In the genomic region with DNA sequence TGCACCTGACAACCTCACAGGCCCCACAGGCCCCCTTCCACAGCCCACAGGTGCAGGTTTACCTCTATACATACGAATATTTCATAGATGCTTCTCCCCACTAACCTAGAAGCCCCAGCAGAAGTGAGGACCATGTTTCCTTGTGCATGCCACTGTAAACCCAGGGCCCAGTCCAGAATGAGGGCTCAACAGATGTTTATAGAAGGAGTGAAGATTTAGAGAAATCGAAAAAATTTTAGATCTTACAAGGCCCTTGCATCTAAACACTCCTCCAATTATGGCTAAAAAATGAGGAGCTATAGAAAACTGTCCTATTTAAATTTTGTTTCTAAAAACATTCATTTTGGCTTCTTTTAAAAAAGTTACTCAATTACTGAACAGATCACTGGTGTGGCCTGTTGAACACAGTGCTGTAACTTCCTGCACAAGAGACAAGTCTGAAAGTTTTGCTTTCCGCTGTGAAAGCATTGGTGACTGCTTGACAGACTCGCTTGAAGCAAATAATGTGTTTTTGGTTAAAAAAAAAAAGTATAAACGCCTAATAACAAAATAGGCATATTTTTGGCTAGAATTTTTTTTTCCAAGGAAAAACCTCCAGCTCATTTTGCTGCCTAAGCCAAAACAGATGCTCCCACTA, we compare ENCODE assay signal across 8 cellular contexts. TPM values are rescaled to one million over a fixed set of nuclear protein-coding genes. Genes with fewer than 3 reads are reported as not detected.
A peak's percentile ranks its signal among the peaks of the same experiment; 100 is the strongest.
DNase-seq lines count a peak whose midpoint lies in the region; ATAC-seq, FAIRE-seq and TF ChIP-seq lines count a peak whose summit lies in the region.

No MANE protein-coding gene starts in this region.

- H3K9me3 ChIP-seq in gastroesophageal sphincter (no peaks in the 10 kb centered on the region), skeletal muscle tissue (ENCODE audit: control insufficient read depth in 3 of 3, low read length in 3 of 3) (no peaks in the 10 kb centered on the region)

- peak; percentile 26 for ATAC-seq in GM19438 (IDR thresholded peaks at IDR 0.05; ENCODE audit: low read depth, unreplicated experiment)
- ATAC-seq in gastroesophageal sphincter = no peak
- no peak for ATAC-seq in GM21526 (IDR thresholded peaks at IDR 0.05; ENCODE audit: low FRiP score, unreplicated experiment)

- H3K27me3 ChIP-seq in gastroesophageal sphincter (no peaks in the 10 kb centered on the region), skeletal muscle tissue (ENCODE audit: control insufficient read depth in 3 of 3, insufficient read depth in 3 of 3, low read length in 3 of 3) (no peaks in the 10 kb centered on the region)

- no peaks in the 10 kb centered on the region for H3K36me3 ChIP-seq in gastroesophageal sphincter
- H3K36me3 ChIP-seq in skeletal muscle tissue (ENCODE audit: control insufficient read depth in 3 of 3, insufficient read depth in 3 of 3, low read length in 3 of 3) = peaks cover 0 to 2% (median 0%) of the 10 kb centered on the region in 3 donors

- 14 to 24% methylated on average over 5 of the region's 5 CpGs for WGBS in gastroesophageal sphincter (ENCODE audit: low coverage in 1 of 2), 2 donors

- no peak for TF ChIP-seq EP300 in gastroesophageal sphincter (IDR thresholded peaks at IDR 0.05)

- H3K27ac ChIP-seq in gastroesophageal sphincter (peak overlapping the region; percentile 89 to 98 (median 96)), skeletal muscle tissue (ENCODE audit: low read depth, low read length) (peak overlapping the region; percentile 65)

- H3K9ac ChIP-seq in skeletal muscle tissue (ENCODE audit: low read depth in 1 of 3, low read length in 3 of 3) = peak overlapping the region; percentile 75 to 89 (median 85)

- H3K4me1 ChIP-seq in gastroesophageal sphincter (peaks cover 0 to 64% (median 31%) of the 10 kb centered on the region in 3 donors), skeletal muscle tissue (ENCODE audit: control insufficient read depth in 3 of 3, insufficient read depth in 3 of 3, low read length in 3 of 3) (peaks cover 16 to 21% (median 20%) of the 10 kb centered on the region in 3 donors)

- DNase-seq in AG08395 (ENCODE audit: low spot score) (peak; percentile 33), NCI-H1417 (lab: John Stamatoyannopoulos, UW) (no peak), NCI-H82 (lab: John Stamatoyannopoulos, UW) (no peak)

- TF ChIP-seq POLR2A in gastroesophageal sphincter (IDR thresholded peaks at IDR 0.05) = no peak

- FAIRE-seq in TTC549 (lab: Jason Lieb, UNC) = peak; percentile 19

- H3K4me3 ChIP-seq in gastroesophageal sphincter (peak overlapping the region; percentile 76 to 97), skeletal muscle tissue (ENCODE audit: low read length in 3 of 3) (peak overlapping the region; percentile 76 to 95 (median 93))

- TF ChIP-seq CTCF in gastroesophageal sphincter (IDR thresholded peaks at IDR 0.05) = no peak

RNA-seq across cellular contexts. Expression of gene ABCB10, which starts 1.2 kb away (rescaled TPM):
- total RNA-seq in gastroesophageal sphincter = 10 to 100 TPM; 14.1 to 21.8 (median 18.1) TPM
- total RNA-seq in skeletal muscle tissue = 11.5 TPM

RNA-seq across cellular contexts. Expression of gene NUP133, which starts 49.2 kb away (rescaled TPM):
- total RNA-seq in gastroesophageal sphincter (10 to 100 TPM; 20.5 to 30.2 (median 26.7) TPM), skeletal muscle tissue (44.4 TPM)
